Comparison of ENCODE assay signal across 1 cellular context in the genomic region with DNA sequence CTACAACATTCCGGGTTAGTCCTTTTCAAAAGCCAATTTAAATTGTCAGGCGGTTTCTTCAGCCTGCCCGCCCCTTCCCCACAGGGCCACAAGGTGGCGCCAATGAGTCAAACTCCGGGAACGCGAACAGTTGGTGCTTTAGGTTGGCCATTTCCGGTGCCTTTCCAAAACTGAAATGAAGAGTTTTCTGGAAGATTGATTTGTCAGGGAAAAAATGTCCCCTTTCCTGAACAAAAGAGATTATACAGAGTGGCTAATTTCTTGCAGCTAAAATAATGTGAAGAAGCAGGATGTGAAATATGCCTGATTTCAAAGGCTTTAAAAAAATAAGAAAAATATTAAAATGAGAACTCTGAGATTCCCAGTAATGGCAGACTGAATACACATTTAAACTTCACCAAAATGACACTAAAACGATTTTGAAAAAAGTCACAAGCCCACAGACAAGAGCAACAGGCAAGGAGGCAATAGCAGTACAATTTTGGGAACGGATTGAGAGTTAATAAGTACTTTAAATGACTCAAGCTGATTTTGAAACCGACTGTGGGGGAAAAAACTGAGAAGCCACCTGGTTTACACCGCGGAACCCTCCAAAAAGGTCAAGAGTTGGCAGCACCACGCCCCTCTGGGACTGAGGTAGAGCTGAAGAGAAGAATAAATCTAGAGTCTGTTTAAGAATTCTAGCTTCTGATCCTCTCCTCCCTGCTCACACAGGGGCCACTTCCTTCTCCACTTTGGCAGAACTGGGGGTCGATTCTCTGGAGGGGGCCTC.
TF ChIP-seq lines count a peak whose summit lies in the region.

No MANE protein-coding gene starts in this region.

TF ChIP-seq in GM23338, 12 proteins besides CTCF, POLR2A, EP300 and RAD21 (continued from another document):
- TF ChIP-seq ZNF462 (CRISPR knock-in tag; IDR thresholded peaks at IDR 0.05), result 0 out of 2 replicates have a peak, but pooled peaks have one; percentile 2
- no peak for TF ChIP-seq NANOG (IDR thresholded peaks at IDR 0.05; ENCODE audit: borderline replicate concordance)
- TF ChIP-seq POLR2AphosphoS5 (IDR thresholded peaks at IDR 0.05; ENCODE audit: low read depth), result no peak
TF ChIP-seq in GM23338: peak in this region for 2.
